In the genomic region with DNA sequence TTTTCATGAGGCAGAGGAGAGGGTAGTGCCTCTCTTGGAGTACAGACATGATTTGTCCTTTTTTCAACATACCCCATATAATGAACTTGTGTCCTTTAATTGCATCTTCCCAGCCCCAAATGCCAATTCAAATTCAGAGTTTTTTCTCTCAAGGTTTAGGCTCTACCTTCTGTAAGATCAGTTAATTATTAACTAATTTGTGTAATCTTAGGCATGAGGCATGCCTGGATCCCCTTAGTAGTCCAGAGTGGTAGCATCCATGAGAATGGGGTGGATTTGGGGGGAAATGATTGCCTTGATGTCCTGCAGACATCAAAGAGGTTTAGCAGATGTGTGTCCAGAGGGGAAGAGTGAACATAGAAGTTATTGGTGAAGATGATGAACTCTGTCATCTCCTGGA, we compare ENCODE assay signal across 22 cellular contexts.
"Had no signal": no experiment of that assay in that cellular context is flagged by ENCODE, and none has a peak within 500 bp of the region (broad histone marks: within the 10 kb centered on the region; RNA-seq: fewer than 3 reads in every experiment).

No MANE protein-coding gene starts in this region.

- DNase-seq: Kasumi-1, NCI-H1048, NCI-H1105, NCI-H1417, NCI-H1436 treated with DMSO at 0.1 percent for 48 hours, NCI-H1694, NCI-H187 treated with DMSO at 0.1 percent for 48 hours, NCI-H2029 treated with DMSO at 0.1 percent for 48 hours, NCI-H2171 treated with DMSO at 0.1 percent for 48 hours, NCI-H345, NCI-H446 treated with DMSO at 0.1 percent for 48 hours, NCI-H524, NCI-H526 treated with DMSO at 0.1 percent for 48 hours, NCI-H774, SHP77, SK-N-SH, SW 1271, T-cell had no signal

- H3K9me3 ChIP-seq: SK-N-SH had no signal

- H3K4me2 ChIP-seq: KMS-11, SK-N-SH had no signal

- H3K27ac ChIP-seq: KMS-11, RWPE1 had no signal

- ATAC-seq: K562, T-cell had no signal

- FAIRE-seq: K562, RCC 7860 had no signal

- H3K4me3 ChIP-seq: K562 had no signal

- H3K9ac ChIP-seq: KMS-11, SK-N-SH had no signal
